In the genomic region with DNA sequence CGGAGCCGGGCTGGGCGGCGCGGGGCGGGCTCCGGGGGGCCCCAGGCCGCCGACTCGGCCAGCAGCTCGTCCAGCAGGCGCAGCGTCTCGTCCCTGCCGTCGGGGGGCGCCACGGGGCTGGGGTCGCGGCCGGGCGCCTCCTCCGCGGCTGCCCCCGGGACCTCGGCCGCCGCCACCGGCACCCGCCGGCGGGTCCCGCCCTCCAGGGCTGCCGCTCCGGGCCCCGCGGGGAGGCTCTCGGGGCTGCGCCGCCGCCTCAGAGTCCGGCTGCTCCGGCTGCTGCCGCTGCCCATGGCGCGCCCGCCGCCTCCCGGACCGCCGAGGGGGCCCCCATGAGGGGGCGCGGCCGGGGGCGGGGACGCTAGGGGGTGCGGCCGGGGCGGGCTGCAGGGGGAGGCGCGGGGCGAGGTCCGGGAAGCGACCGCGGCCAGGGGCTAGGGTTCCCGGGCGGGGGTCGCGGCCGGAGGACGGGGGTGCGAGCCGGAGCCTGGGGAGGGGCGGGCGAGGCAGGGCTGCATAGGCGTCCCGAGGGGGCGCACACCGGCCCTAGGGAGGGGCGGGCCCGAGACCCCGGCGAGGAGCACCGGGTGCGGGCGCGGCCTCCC, we compare ENCODE assay signal across 8 cellular contexts. TPM values are rescaled to one million over a fixed set of nuclear protein-coding genes. Genes with fewer than 3 reads are reported as not detected.
DNase-seq lines count a peak whose midpoint lies in the region; ATAC-seq and TF ChIP-seq lines count a peak whose summit lies in the region.

A gene with protein sequence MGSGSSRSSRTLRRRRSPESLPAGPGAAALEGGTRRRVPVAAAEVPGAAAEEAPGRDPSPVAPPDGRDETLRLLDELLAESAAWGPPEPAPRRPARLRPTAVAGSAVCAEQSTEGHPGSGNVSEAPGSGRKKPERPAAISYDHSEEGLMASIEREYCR (minus strand): TSS at position 481 of the 605 bp plus-strand sequence. CDS start 188 bp downstream, at position 293.

- CTCF ChIA-PET in CD4-positive, alpha-beta T cell (lab: Charles Lee) = interaction anchor here (1.5 kb wide), 1 partner anchor 329 kb away, joined by 6 read pairs; no protein-coding TSS in a partner anchor
- CTCF ChIA-PET in IMR-90 (lab: Yijun Ruan, JAX) = no interaction called here
- CTCF ChIA-PET in MCF 10A (lab: Yijun Ruan, JAX) = interaction anchor here (1.0 to 2.0 kb wide), 3 partner anchors 15 to 355 kb away, joined by 4 to 10 read pairs (median 6); no protein-coding TSS in a partner anchor

- TF ChIP-seq EP300 in suprapubic skin (IDR thresholded peaks at IDR 0.05) = no peak

- H3K4me3 ChIP-seq in IMR-90 (ENCODE audit: insufficient read depth, low read depth, low read length) = peak within 1 kb of the TSS; percentile 52
- H3K4me3 ChIP-seq in suprapubic skin = peak within 1 kb of the TSS; percentile 68

- H3K27me3 Mint-ChIP-seq in CD4-positive, alpha-beta T cell = peaks cover 78% of the 10 kb centered on the region
- H3K27me3 Mint-ChIP-seq in MCF 10A (ENCODE audit: insufficient read depth, unreplicated experiment) = peaks cover 89% of the 10 kb centered on the region

- ATAC-seq in CD4-positive, alpha-beta T cell (ENCODE audit: poor library complexity) = peak; percentile 31
- ATAC-seq in IMR-90 (ENCODE audit: low read depth) (peak; percentile 66), left colon (peak; percentile 52)

- no peak within 1 kb of the TSS for H3K27ac ChIP-seq in CD4-positive, alpha-beta T cell (ENCODE audit: low read depth, low read length)
- H3K27ac ChIP-seq in IMR-90 (ENCODE audit: insufficient read depth, low read length) = no peak within 1 kb of the TSS
- H3K27ac ChIP-seq in suprapubic skin = peak within 1 kb of the TSS; percentile 62

- no peak within 1 kb of the TSS for H4K8ac ChIP-seq in IMR-90 (ENCODE audit: low read depth in 2 of 2, low read length in 2 of 2)

- H2BK20ac ChIP-seq in IMR-90 (ENCODE audit: low read depth, low read length) = no peak within 1 kb of the TSS

- no peak within 1 kb of the TSS for H2AK5ac ChIP-seq in IMR-90 (ENCODE audit: low read depth, low read length)

- H3K27me3 ChIP-seq in CD4-positive, alpha-beta T cell (ENCODE audit: control insufficient read depth, insufficient read depth, low read length) = peaks cover 80% of the 10 kb centered on the region
- H3K27me3 ChIP-seq in IMR-90 (ENCODE audit: control insufficient read depth, insufficient read depth, low read length) (peaks cover 66% of the 10 kb centered on the region), suprapubic skin (peaks cover 74% of the 10 kb centered on the region)

- no peak within 1 kb of the TSS for H2BK15ac ChIP-seq in IMR-90 (ENCODE audit: low read depth, low read length)

- H3K9me1 ChIP-seq in IMR-90 (ENCODE audit: insufficient read depth, low read length) = no peaks in the 10 kb centered on the region; the same call in 1 of the 2 replicates

- H3K4me1 ChIP-seq in IMR-90 (ENCODE audit: control insufficient read depth, insufficient read depth, low read length) (0 out of 2 replicates have a peak, but pooled peaks cover 2% of the 10 kb centered on the region), suprapubic skin (peaks cover 23% of the 10 kb centered on the region)

- no peaks in the 10 kb centered on the region for H3K9me3 Mint-ChIP-seq in CD4-positive, alpha-beta T cell
- no peaks in the 10 kb centered on the region for H3K9me3 Mint-ChIP-seq in MCF 10A (ENCODE audit: unreplicated experiment)

- in situ Hi-C loops in IMR-90 (cut with MboI; ENCODE audit: low sequenced_read_pairs) = loop anchor here (5.0 to 10.0 kb wide), 2 partner anchors 352 to 585 kb away; no protein-coding TSS in a partner anchor

- H3K4ac ChIP-seq in IMR-90 (ENCODE audit: low read depth, low read length) = no peak within 1 kb of the TSS

- no peak within 1 kb of the TSS for H2BK120ac ChIP-seq in IMR-90 (ENCODE audit: low read depth, low read length)

- H4K5ac ChIP-seq in IMR-90 (ENCODE audit: low read depth, low read length) = no peak within 1 kb of the TSS

- no peak within 1 kb of the TSS for H2AK9ac ChIP-seq in IMR-90 (replicated peaks; ENCODE audit: low read depth, low read length, poor library complexity)

- H3K14ac ChIP-seq in IMR-90 (replicated peaks; ENCODE audit: low read depth, low read length) = no peak within 1 kb of the TSS

- H2BK5ac ChIP-seq in IMR-90 (ENCODE audit: low read depth, low read length, poor library complexity, severe bottlenecking) = no peak within 1 kb of the TSS

- H3K4me1 Mint-ChIP-seq in CD4-positive, alpha-beta T cell (ENCODE audit: low read depth) = peaks cover 13% of the 10 kb centered on the region
- H3K4me1 Mint-ChIP-seq in MCF 10A (ENCODE audit: insufficient read depth, unreplicated experiment) = no peaks in the 10 kb centered on the region

- 0 out of 2 replicates have a peak, but pooled peaks cover 3% of the 10 kb centered on the region for H4K20me1 ChIP-seq in IMR-90 (ENCODE audit: insufficient read depth, low read length)

- dilution Hi-C loops in IMR-90 (cut with HindIII; ENCODE audit: low sequenced_read_pairs, unreplicated experiment) = no loop called here

- H3K36me3 ChIP-seq in IMR-90 (ENCODE audit: control insufficient read depth, insufficient read depth, low read length) = no peaks in the 10 kb centered on the region
- H3K36me3 ChIP-seq in suprapubic skin = no peaks in the 10 kb centered on the region

- TF ChIP-seq CTCF in CD4-positive, alpha-beta T cell (IDR thresholded peaks at IDR 0.05) = no peak
- TF ChIP-seq CTCF in IMR-90 (conservative IDR thresholded peaks at IDR 0.05; ENCODE audit: low read depth, low read length) = peak; percentile 36
- no peak for TF ChIP-seq CTCF in MCF 10A (IDR thresholded peaks at IDR 0.05; ENCODE audit: unreplicated experiment)
- TF ChIP-seq CTCF in suprapubic skin (IDR thresholded peaks at IDR 0.05) = no peak

- peak within 1 kb of the TSS; percentile 82 for H2AFZ ChIP-seq in IMR-90 (replicated peaks; ENCODE audit: low read length, poor library complexity)

- WGBS in IMR-90 (ENCODE audit: extremely low coverage in 2 of 2, insufficient read length in 1 of 2), 2 experiments = 1% methylated on average over 24 of the region's 88 CpGs; no CpG with 5 or more reads in 1 of the 2 experiments
- WGBS in suprapubic skin = 3% methylated on average over 7 of the region's 88 CpGs

- H4K91ac ChIP-seq in IMR-90 (ENCODE audit: insufficient read depth, low read depth, low read length) = no peak within 1 kb of the TSS

- intact Hi-C loops in CD4-positive, alpha-beta T cell (cut with DNase I, micrococcal nuclease) = loop anchor here (5.0 to 10.0 kb wide), 2 partner anchors 37 to 325 kb away; no protein-coding TSS in a partner anchor
- intact Hi-C loops in IMR-90 (cut with micrococcal nuclease) = loop anchor here (10.0 kb wide), 1 partner anchor 325 kb away; no protein-coding TSS in a partner anchor
- intact Hi-C loops in MCF 10A (cut with micrococcal nuclease) = loop anchor here (5.0 kb wide), 1 partner anchor 222 kb away; a partner anchor contains a TSS
- intact Hi-C loops in left colon (cut with DNase I, micrococcal nuclease) = no loop called here

- H3K27ac Mint-ChIP-seq in CD4-positive, alpha-beta T cell = no peak within 1 kb of the TSS
- no peak within 1 kb of the TSS for H3K27ac Mint-ChIP-seq in MCF 10A (ENCODE audit: low read depth, unreplicated experiment)

- no peaks in the 10 kb centered on the region for H3K9me3 ChIP-seq in CD4-positive, alpha-beta T cell (ENCODE audit: control insufficient read depth, low read length)
- H3K9me3 ChIP-seq in IMR-90 (ENCODE audit: control insufficient read depth, insufficient read depth, low read length) (no peaks in the 10 kb centered on the region), suprapubic skin (no peaks in the 10 kb centered on the region)

- no peak within 1 kb of the TSS for H3K23ac ChIP-seq in IMR-90 (ENCODE audit: low read depth, low read length)

- H3K36me3 Mint-ChIP-seq in CD4-positive, alpha-beta T cell (ENCODE audit: low read depth) = no peaks in the 10 kb centered on the region
- H3K36me3 Mint-ChIP-seq in MCF 10A (ENCODE audit: insufficient read depth, unreplicated experiment) = no peaks in the 10 kb centered on the region

- peak within 1 kb of the TSS; percentile 79 for H3K4me2 ChIP-seq in IMR-90 (ENCODE audit: low read depth, low read length)

- TF ChIP-seq POLR2A in IMR-90 (IDR thresholded peaks at IDR 0.05; ENCODE audit: low read depth, low read length) = no peak
- no peak for TF ChIP-seq POLR2A in suprapubic skin (IDR thresholded peaks at IDR 0.05)

- H3K4me3 Mint-ChIP-seq in CD4-positive, alpha-beta T cell = peak within 1 kb of the TSS; percentile 73
- peak within 1 kb of the TSS; percentile 62 for H3K4me3 Mint-ChIP-seq in MCF 10A (ENCODE audit: unreplicated experiment)

- H3K18ac ChIP-seq in IMR-90 (ENCODE audit: low read depth, low read length) = no peak within 1 kb of the TSS

- no peak for TF ChIP-seq RAD21 in IMR-90 (IDR thresholded peaks at IDR 0.05; ENCODE audit: low read length)

- no TSS peak for BruUV-seq in IMR-90 (replicated peaks; lab: Mats Ljungman, UMichigan)
- no TSS peak for BruUV-seq in MCF 10A (replicated peaks; lab: Mats Ljungman, UMichigan)

- no peaks in the 10 kb centered on the region for H3K79me1 ChIP-seq in IMR-90 (ENCODE audit: low read depth in 1 of 2, low read length in 2 of 2)

- POLR2A ChIA-PET in CD4-positive, alpha-beta T cell (lab: Charles Lee) = no interaction called here
- POLR2A ChIA-PET in IMR-90 (lab: Charles Lee; ENCODE audit: unreplicated experiment) = no interaction called here
- POLR2A ChIA-PET in MCF 10A (lab: Yijun Ruan, JAX) = no interaction called here

- no peak within 1 kb of the TSS for H3K56ac ChIP-seq in IMR-90 (ENCODE audit: extremely low read depth, insufficient read depth, low read length)

- no peak within 1 kb of the TSS for H3K9ac ChIP-seq in IMR-90 (ENCODE audit: low read depth, low read length)

- no peak for DNase-seq in CD4-positive, alpha-beta T cell
- DNase-seq in GM19238 (ENCODE audit: insufficient read length, low spot score) = peak; percentile 74
- DNase-seq in IMR-90 = no peak
- DNase-seq in MCF 10A (ENCODE audit: unreplicated experiment) = no peak
- peak in 1 of 2 donors; percentile 25 for DNase-seq in left colon
- no peak for DNase-seq in suprapubic skin (ENCODE audit: low spot score in 2 of 2)
- no peak for DNase-seq in activated gamma-delta T cell treated with Interleukin-2 at 50 U/mL for 16 hours
- no peak for DNase-seq in hepatic stellate cell (ENCODE audit: low spot score)

TF ChIP-seq in IMR-90, 13 proteins besides CTCF, POLR2A, EP300 and RAD21 (continues in another document):
- no peak for TF ChIP-seq MXI1 (IDR thresholded peaks at IDR 0.05; ENCODE audit: borderline replicate concordance, low read depth, low read length)
- TF ChIP-seq FOS (IDR thresholded peaks at IDR 0.05; ENCODE audit: low read depth, low read length) = no peak

RNA-seq across cellular contexts. Expression of the gene that starts here (rescaled TPM):
- not detected for total RNA-seq in CD4-positive, alpha-beta T cell
- total RNA-seq in IMR-90 (2012; rRNA removed) (under 0.01 and 0.28 TPM in 2 replicates), MCF 10A (2022) (not detected in 2 replicates), left colon (1 to 10 TPM in 1 of 2 donors, under 1 TPM in 1; 0.37 to 1.6 TPM), suprapubic skin (1 to 10 TPM in 1 of 4 donors, under 1 TPM in 1, not detected in 2; 0.32 to 1.8 TPM)
- polyA plus RNA-seq in IMR-90 (2012; rRNA removed) = 0.12 and 0.17 TPM in 2 replicates
- polyA plus RNA-seq in IMR-90 (2012; cell fraction: cytosol; rRNA removed) = 0.17 and 0.27 TPM in 2 replicates
- polyA plus RNA-seq in IMR-90 (2012; cell fraction: nucleus; rRNA removed; ENCODE audit: low replicate concordance) = 0.06 and 0.14 TPM in 2 replicates

Comparison
In these comparisons a context has a peak if more than half of its experiments do, and no peak if none do; other contexts are left out.
1. Peak in ATAC-seq in CD4-positive, alpha-beta T cell; RNA of the gene not detected or under 1 TPM.
2. Peak in ATAC-seq, H3K4me3 ChIP-seq and H3K4me2 ChIP-seq in IMR-90; RNA of the gene not detected or under 1 TPM.
3. intact Hi-C loops: an anchor here in CD4-positive, alpha-beta T cell (5.0 to 10.0 kb wide), IMR-90 (10.0 kb wide) and MCF 10A (5.0 kb wide); none called in left colon.